Comparison of ENCODE assay signal across 1 cellular context in the genomic region with DNA sequence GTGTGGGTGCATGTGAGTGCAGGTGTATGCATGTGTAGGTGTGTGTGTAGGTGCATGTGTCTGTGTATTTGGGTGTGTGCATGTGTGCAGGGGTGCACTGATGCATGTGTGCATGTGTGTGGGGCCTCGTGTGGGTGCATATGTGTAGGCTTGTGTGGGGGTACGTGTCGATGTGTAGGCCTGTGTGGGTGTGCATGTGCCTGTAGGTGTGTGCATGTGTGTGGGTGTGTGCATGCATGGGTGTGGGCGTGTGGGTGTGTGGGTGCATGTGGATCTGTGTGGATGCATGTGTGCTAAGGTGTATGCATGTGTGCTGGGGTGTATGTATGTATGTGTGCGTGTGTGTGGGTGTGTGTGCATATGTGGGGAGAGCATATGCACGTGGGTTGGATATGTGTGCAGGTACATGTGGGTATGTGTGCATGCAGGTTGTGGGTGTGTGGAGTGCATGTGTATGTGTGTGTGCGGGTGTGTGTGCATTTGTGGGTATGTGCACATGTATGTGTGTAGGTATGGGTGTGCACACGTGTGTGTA.
TF ChIP-seq lines count a peak whose summit lies in the region.

No MANE protein-coding gene starts in this region.

TF ChIP-seq in HEK293, 187 proteins besides CTCF, POLR2A, EP300 and RAD21 (continued from another document):
- TF ChIP-seq, protein P1, sequence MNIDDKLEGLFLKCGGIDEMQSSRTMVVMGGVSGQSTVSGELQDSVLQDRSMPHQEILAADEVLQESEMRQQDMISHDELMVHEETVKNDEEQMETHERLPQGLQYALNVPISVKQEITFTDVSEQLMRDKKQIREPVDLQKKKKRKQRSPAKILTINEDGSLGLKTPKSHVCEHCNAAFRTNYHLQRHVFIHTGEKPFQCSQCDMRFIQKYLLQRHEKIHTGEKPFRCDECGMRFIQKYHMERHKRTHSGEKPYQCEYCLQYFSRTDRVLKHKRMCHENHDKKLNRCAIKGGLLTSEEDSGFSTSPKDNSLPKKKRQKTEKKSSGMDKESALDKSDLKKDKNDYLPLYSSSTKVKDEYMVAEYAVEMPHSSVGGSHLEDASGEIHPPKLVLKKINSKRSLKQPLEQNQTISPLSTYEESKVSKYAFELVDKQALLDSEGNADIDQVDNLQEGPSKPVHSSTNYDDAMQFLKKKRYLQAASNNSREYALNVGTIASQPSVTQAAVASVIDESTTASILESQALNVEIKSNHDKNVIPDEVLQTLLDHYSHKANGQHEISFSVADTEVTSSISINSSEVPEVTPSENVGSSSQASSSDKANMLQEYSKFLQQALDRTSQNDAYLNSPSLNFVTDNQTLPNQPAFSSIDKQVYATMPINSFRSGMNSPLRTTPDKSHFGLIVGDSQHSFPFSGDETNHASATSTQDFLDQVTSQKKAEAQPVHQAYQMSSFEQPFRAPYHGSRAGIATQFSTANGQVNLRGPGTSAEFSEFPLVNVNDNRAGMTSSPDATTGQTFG (tag by site-specific recombination; IDR thresholded peaks at IDR 0.05; ENCODE audit: borderline replicate concordance): no peak
- TF ChIP-seq ZNF624 (tag by site-specific recombination; IDR thresholded peaks at IDR 0.05) (no peak), KLF9 (tag by site-specific recombination; IDR thresholded peaks at IDR 0.05; ENCODE audit: low read depth) (peak; percentile 69; the same call in 1 of the 2 replicates), SALL2 (tag by site-specific recombination; IDR thresholded peaks at IDR 0.05; ENCODE audit: borderline replicate concordance) (no peak), ZNF140 (tag by site-specific recombination; IDR thresholded peaks at IDR 0.05) (no peak), ZNF169 (tag by site-specific recombination; IDR thresholded peaks at IDR 0.05) (no peak), ZNF132 (tag by site-specific recombination; IDR thresholded peaks at IDR 0.05; ENCODE audit: borderline replicate concordance) (no peak), ZNF37A (tag by site-specific recombination; IDR thresholded peaks at IDR 0.05) (no peak), ZNF354C (tag by site-specific recombination; IDR thresholded peaks at IDR 0.05; ENCODE audit: borderline replicate concordance, low read depth) (no peak), WT1 (tag by site-specific recombination; IDR thresholded peaks at IDR 0.05) (no peak), ZNF138 (tag by site-specific recombination; IDR thresholded peaks at IDR 0.05; ENCODE audit: borderline replicate concordance) (no peak)
- TF ChIP-seq, protein P2, sequence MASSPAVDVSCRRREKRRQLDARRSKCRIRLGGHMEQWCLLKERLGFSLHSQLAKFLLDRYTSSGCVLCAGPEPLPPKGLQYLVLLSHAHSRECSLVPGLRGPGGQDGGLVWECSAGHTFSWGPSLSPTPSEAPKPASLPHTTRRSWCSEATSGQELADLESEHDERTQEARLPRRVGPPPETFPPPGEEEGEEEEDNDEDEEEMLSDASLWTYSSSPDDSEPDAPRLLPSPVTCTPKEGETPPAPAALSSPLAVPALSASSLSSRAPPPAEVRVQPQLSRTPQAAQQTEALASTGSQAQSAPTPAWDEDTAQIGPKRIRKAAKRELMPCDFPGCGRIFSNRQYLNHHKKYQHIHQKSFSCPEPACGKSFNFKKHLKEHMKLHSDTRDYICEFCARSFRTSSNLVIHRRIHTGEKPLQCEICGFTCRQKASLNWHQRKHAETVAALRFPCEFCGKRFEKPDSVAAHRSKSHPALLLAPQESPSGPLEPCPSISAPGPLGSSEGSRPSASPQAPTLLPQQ (tag by site-specific recombination; IDR thresholded peaks at IDR 0.05): no peak
- TF ChIP-seq, protein P3, sequence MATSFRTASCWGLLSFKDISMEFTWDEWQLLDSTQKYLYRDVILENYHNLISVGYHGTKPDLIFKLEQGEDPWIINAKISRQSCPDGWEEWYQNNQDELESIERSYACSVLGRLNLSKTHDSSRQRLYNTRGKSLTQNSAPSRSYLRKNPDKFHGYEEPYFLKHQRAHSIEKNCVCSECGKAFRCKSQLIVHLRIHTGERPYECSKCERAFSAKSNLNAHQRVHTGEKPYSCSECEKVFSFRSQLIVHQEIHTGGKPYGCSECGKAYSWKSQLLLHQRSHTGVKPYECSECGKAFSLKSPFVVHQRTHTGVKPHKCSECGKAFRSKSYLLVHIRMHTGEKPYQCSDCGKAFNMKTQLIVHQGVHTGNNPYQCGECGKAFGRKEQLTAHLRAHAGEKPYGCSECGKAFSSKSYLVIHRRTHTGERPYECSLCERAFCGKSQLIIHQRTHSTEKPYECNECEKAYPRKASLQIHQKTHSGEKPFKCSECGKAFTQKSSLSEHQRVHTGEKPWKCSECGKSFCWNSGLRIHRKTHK (tag by site-specific recombination; IDR thresholded peaks at IDR 0.05): no peak
- TF ChIP-seq, protein P4, sequence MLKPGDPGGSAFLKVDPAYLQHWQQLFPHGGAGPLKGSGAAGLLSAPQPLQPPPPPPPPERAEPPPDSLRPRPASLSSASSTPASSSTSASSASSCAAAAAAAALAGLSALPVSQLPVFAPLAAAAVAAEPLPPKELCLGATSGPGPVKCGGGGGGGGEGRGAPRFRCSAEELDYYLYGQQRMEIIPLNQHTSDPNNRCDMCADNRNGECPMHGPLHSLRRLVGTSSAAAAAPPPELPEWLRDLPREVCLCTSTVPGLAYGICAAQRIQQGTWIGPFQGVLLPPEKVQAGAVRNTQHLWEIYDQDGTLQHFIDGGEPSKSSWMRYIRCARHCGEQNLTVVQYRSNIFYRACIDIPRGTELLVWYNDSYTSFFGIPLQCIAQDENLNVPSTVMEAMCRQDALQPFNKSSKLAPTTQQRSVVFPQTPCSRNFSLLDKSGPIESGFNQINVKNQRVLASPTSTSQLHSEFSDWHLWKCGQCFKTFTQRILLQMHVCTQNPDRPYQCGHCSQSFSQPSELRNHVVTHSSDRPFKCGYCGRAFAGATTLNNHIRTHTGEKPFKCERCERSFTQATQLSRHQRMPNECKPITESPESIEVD (tag by site-specific recombination; IDR thresholded peaks at IDR 0.05): no peak
